ENCODE assay signal across 8 cellular contexts in genomic region chr3:177358085-177358967, GRCh38.
A peak's percentile ranks its signal among the peaks of the same experiment; 100 is the strongest.
DNase-seq lines count a peak whose midpoint lies in the region; TF ChIP-seq lines count a peak whose summit lies in the region.

No MANE protein-coding gene starts in this region.

- H3K4me1 Mint-ChIP-seq in activated naive CD8-positive, alpha-beta T cell treated with anti-CD3 and anti-CD28 coated beads for 36 hours, result peaks cover 57% of the 10 kb centered on the region

- H3K27me3 Mint-ChIP-seq in activated naive CD8-positive, alpha-beta T cell treated with anti-CD3 and anti-CD28 coated beads for 36 hours, result peaks cover 3% of the 10 kb centered on the region

- no peaks in the 10 kb centered on the region for H3K9me3 Mint-ChIP-seq in activated naive CD8-positive, alpha-beta T cell treated with anti-CD3 and anti-CD28 coated beads for 36 hours

- no peaks in the 10 kb centered on the region for H3K27me3 ChIP-seq in HL-60 (ENCODE audit: insufficient read depth, poor library complexity, severe bottlenecking)
- no peaks in the 10 kb centered on the region for H3K27me3 ChIP-seq in SJSA1 (replicated peaks)
- no peaks in the 10 kb centered on the region for H3K27me3 ChIP-seq in cardiac muscle cell

- H3K4me3 ChIP-seq in HL-60 (replicated peaks; ENCODE audit: insufficient read depth, low read length) (peak overlapping the region; percentile 24), SJSA1 (peak overlapping the region; percentile 21), cardiac muscle cell (no peak overlapping the region)

- H3K4me3 Mint-ChIP-seq in activated naive CD8-positive, alpha-beta T cell treated with anti-CD3 and anti-CD28 coated beads for 36 hours, result peak overlapping the region; percentile 76

- H3K9me3 ChIP-seq in SJSA1 (replicated peaks) (no peaks in the 10 kb centered on the region), cardiac muscle cell (ENCODE audit: low read depth) (no peaks in the 10 kb centered on the region)

- H3K27ac ChIP-seq in HL-60 (replicated peaks), result peak overlapping the region; percentile 93
- peak overlapping the region; percentile 95 for H3K27ac ChIP-seq in SJSA1
- H3K27ac ChIP-seq in cardiac muscle cell, result peak overlapping the region; percentile 82

- TF ChIP-seq CTCF in GM20000 (IDR thresholded peaks at IDR 0.05; ENCODE audit: extremely low read depth, missing control alignments) (no peak), HL-60 (IDR thresholded peaks at IDR 0.05; ENCODE audit: insufficient read depth, low read length) (no peak), cardiac muscle cell (IDR thresholded peaks at IDR 0.05; ENCODE audit: low read depth, low read length) (no peak)

- H3K27ac Mint-ChIP-seq in activated naive CD8-positive, alpha-beta T cell treated with anti-CD3 and anti-CD28 coated beads for 36 hours, result peak overlapping the region; percentile 92

- H3K36me3 Mint-ChIP-seq in activated naive CD8-positive, alpha-beta T cell treated with anti-CD3 and anti-CD28 coated beads for 36 hours, result no peaks in the 10 kb centered on the region

- H3K36me3 ChIP-seq in SJSA1 (no peaks in the 10 kb centered on the region), cardiac muscle cell (no peaks in the 10 kb centered on the region)

- H3K4me1 ChIP-seq in SJSA1 (replicated peaks) (peaks cover 43% of the 10 kb centered on the region), cardiac muscle cell (ENCODE audit: low read depth) (peaks cover 26% of the 10 kb centered on the region)

- in situ Hi-C loops in Caki2 (cut with HindIII; ENCODE audit: low pct_unique_long_range_greater_than_20kb, low sequenced_read_pairs), result loop anchor here (25.0 kb wide), 1 partner anchor 129 kb away; no protein-coding TSS in a partner anchor

- DNase-seq in Caki2 (ENCODE audit: low read depth) (peak; percentile 98), GM20000 (ENCODE audit: low spot score) (peak; percentile 68), HL-60 (ENCODE audit: low read depth in 1 of 2, low spot score in 1 of 2) (peak; percentile 88 to 90), SJSA1 (ENCODE audit: low read depth in 1 of 2, low spot score in 2 of 2) (peak; percentile 93), cardiac muscle cell (ENCODE audit: low read depth in 1 of 2, low spot score in 1 of 2) (peak; percentile 68 to 96), pons (ENCODE audit: low spot score) (peak; percentile 79), NCI-H1105 (lab: John Stamatoyannopoulos, UW) (no peak)
- DNase-seq in activated naive CD8-positive, alpha-beta T cell treated with anti-CD3 and anti-CD28 coated beads for 36 hours, result peak; percentile 75
